ENCODE assay signal across 8 cellular contexts in genomic region chr20:266604-267562, GRCh38.
DNase-seq lines count a peak whose midpoint lies in the region; ATAC-seq and TF ChIP-seq lines count a peak whose summit lies in the region.

No MANE protein-coding gene starts in this region.

- DNase-seq in NCI-H526 treated with DMSO at 0.1 percent for 48 hours (lab: John Stamatoyannopoulos, UW) (peak; percentile 77), ecto neural progenitor cell (ENCODE audit: low spot score) (peak; percentile 97), medulla oblongata (ENCODE audit: extremely low spot score) (peak; percentile 75)
- DNase-seq in activated CD4-positive, alpha-beta T cell treated with anti-CD3 and anti-CD28 coated beads, Interleukin-2, amount 50 U/mL, for 48 hours = peak; percentile 93 to 94
- DNase-seq in stimulated activated CD4-positive, alpha-beta T cell treated with anti-CD3 and anti-CD28 coated beads, TNF-alpha, amount 100 ng/mL, for 4 hours (ENCODE audit: low read depth in 3 of 3) = peak; percentile 78 to 88 (median 84)

- peak; percentile 92 for TF ChIP-seq CTCF in C4-2B (conservative IDR thresholded peaks at IDR 0.05)

- ATAC-seq in GM19324 (IDR thresholded peaks at IDR 0.05; ENCODE audit: low FRiP score, unreplicated experiment) (peak; percentile 65), HG03521 (IDR thresholded peaks at IDR 0.05; ENCODE audit: unreplicated experiment) (peak; percentile 70)

- H3K27ac ChIP-seq in C4-2B = peak overlapping the region; percentile 24

Comparison
In these comparisons a context has a peak if more than half of its experiments do, and no peak if none do; other contexts are left out.
1. Peak in every context shown above with its lines: DNase-seq, ATAC-seq and H3K27ac ChIP-seq.